Comparison of ENCODE assay signal across 1 cellular context in the genomic region with DNA sequence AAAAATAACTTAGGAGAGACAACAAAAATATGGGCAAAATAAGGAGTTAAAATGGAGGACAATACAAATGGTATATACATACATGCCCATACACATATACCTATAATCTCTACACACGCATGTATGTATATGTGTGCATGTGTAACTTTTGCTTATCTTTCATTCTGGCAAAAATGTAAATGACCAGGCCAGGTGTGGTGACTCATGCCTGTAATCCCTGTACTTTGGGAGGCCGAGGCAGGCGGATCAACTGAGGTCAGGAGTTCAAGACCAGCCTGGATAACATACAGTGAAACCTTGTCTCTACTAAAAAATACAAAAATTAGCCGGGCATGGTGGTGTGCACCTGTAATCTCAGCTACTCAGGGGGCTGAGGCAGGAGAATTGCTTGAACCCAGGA. TPM values are rescaled to one million over a fixed set of nuclear protein-coding genes. Genes with fewer than 3 reads are reported as not detected.
"Had no signal": no experiment of that assay in that cellular context is flagged by ENCODE, and none has a peak within 500 bp of the region (broad histone marks: within the 10 kb centered on the region; RNA-seq: fewer than 3 reads in every experiment).

No MANE protein-coding gene starts in this region.

RNA-seq across cellular contexts. Expression of gene ADAMTSL4, which starts 49.1 kb away (rescaled TPM):
- total RNA-seq: activated CD8-positive, alpha-beta memory T cell treated with anti-CD3 and anti-CD28 coated beads for 36 hours had no signal
